ENCODE assay signal across 1 cellular context in the genomic region with DNA sequence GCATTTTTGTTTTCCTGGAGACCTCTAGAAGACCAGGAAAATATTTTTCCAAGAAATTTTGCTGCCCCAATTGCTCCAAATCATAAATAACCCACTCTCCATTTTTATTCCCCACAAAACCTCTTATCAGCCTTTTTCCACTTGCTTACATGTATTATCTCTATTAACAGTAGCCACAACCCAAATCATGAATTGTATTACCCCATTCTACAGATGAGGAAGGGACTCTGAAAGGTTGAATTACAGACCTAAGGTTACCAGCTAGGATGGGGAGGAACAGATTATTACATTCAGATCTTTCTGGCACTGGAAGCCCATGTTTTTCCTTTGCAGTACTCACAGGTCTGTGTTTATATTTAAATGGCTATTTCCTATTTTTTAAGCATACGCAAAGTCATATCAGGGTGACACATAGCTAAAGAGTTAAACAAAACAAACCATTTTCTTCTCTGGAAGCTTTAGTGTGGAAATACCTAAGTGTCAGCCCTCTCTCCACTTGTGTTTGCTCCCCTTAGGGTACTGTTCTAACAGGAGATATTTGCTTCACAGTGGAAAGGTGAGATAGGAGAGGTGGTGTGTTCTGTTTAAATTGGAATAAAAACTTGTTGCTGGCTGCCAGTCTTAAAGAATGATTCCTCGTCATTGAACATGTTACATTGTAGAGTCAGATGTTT.
TF ChIP-seq lines count a peak whose summit lies in the region.

No MANE protein-coding gene starts in this region.

TF ChIP-seq in liver, 16 proteins besides CTCF, POLR2A, EP300 and RAD21 (continued from another document):
- peak in 1 of 2 donors; percentile 11 for TF ChIP-seq JUND (IDR thresholded peaks at IDR 0.05)
- TF ChIP-seq SP1 (IDR thresholded peaks at IDR 0.05): no peak
- TF ChIP-seq HNF4G (IDR thresholded peaks at IDR 0.05): no peak
- TF ChIP-seq, protein P1, sequence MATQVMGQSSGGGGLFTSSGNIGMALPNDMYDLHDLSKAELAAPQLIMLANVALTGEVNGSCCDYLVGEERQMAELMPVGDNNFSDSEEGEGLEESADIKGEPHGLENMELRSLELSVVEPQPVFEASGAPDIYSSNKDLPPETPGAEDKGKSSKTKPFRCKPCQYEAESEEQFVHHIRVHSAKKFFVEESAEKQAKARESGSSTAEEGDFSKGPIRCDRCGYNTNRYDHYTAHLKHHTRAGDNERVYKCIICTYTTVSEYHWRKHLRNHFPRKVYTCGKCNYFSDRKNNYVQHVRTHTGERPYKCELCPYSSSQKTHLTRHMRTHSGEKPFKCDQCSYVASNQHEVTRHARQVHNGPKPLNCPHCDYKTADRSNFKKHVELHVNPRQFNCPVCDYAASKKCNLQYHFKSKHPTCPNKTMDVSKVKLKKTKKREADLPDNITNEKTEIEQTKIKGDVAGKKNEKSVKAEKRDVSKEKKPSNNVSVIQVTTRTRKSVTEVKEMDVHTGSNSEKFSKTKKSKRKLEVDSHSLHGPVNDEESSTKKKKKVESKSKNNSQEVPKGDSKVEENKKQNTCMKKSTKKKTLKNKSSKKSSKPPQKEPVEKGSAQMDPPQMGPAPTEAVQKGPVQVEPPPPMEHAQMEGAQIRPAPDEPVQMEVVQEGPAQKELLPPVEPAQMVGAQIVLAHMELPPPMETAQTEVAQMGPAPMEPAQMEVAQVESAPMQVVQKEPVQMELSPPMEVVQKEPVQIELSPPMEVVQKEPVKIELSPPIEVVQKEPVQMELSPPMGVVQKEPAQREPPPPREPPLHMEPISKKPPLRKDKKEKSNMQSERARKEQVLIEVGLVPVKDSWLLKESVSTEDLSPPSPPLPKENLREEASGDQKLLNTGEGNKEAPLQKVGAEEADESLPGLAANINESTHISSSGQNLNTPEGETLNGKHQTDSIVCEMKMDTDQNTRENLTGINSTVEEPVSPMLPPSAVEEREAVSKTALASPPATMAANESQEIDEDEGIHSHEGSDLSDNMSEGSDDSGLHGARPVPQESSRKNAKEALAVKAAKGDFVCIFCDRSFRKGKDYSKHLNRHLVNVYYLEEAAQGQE (IDR thresholded peaks at IDR 0.05): no peak
- no peak for TF ChIP-seq NR2F2 (IDR thresholded peaks at IDR 0.05)
- no peak for TF ChIP-seq FOXA1 (IDR thresholded peaks at IDR 0.05)
- TF ChIP-seq RXRA (IDR thresholded peaks at IDR 0.05): peak in 1 of 2 donors; percentile 29
- TF ChIP-seq EGR1 (IDR thresholded peaks at IDR 0.05; ENCODE audit: low read depth in 2 of 2): no peak
- TF ChIP-seq FOXA2 (IDR thresholded peaks at IDR 0.05): no peak
- TF ChIP-seq, protein P2, sequence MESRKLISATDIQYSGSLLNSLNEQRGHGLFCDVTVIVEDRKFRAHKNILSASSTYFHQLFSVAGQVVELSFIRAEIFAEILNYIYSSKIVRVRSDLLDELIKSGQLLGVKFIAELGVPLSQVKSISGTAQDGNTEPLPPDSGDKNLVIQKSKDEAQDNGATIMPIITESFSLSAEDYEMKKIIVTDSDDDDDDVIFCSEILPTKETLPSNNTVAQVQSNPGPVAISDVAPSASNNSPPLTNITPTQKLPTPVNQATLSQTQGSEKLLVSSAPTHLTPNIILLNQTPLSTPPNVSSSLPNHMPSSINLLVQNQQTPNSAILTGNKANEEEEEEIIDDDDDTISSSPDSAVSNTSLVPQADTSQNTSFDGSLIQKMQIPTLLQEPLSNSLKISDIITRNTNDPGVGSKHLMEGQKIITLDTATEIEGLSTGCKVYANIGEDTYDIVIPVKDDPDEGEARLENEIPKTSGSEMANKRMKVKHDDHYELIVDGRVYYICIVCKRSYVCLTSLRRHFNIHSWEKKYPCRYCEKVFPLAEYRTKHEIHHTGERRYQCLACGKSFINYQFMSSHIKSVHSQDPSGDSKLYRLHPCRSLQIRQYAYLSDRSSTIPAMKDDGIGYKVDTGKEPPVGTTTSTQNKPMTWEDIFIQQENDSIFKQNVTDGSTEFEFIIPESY (IDR thresholded peaks at IDR 0.05): no peak
- peak in 1 of 2 donors; percentile 30 for TF ChIP-seq HNF4A (conservative IDR thresholded peaks at IDR 0.05)
